Comparison of ENCODE assay signal across 8 cellular contexts in genomic region chr1:23166854-23167253, GRCh38. TPM values are rescaled to one million over a fixed set of nuclear protein-coding genes. Genes with fewer than 3 reads are reported as not detected.
A peak's percentile ranks its signal among the peaks of the same experiment; 100 is the strongest.
DNase-seq lines count a peak whose midpoint lies in the region; ATAC-seq and TF ChIP-seq lines count a peak whose summit lies in the region.

No MANE protein-coding gene starts in this region.

- peak overlapping the region; percentile 92 for H3K4me3 Mint-ChIP-seq in neural progenitor cell

- H3K27ac Mint-ChIP-seq in neural progenitor cell: peak overlapping the region; percentile 78

- peaks cover 21% of the 10 kb centered on the region for H3K4me1 Mint-ChIP-seq in neural progenitor cell

- peaks cover 58 to 62% (median 62%) of the 10 kb centered on the region in 11 experiments for H4K20me1 ChIP-seq in BLaER1 treated with 17β-estradiol and CSF1 and Interleukin-3, amounts not matched to agents 10 nM and 100 nM
- peaks cover 6% of the 10 kb centered on the region for H4K20me1 ChIP-seq in OCI-LY3 (ENCODE audit: insufficient read depth, low read length)
- peaks cover 59% of the 10 kb centered on the region for H4K20me1 ChIP-seq in neural progenitor cell (ENCODE audit: low read depth)

- H2AFZ ChIP-seq in OCI-LY3 (ENCODE audit: low read depth, low read length) (no peak overlapping the region), neural progenitor cell (replicated peaks) (no peak overlapping the region)

- peaks cover 58 to 85% (median 79%) of the 10 kb centered on the region in 10 experiments for H3K4me1 ChIP-seq in BLaER1 treated with 17β-estradiol and CSF1 and Interleukin-3, amounts not matched to agents 10 nM and 100 nM
- H3K4me1 ChIP-seq in OCI-LY3 (ENCODE audit: low read length) (peaks cover 5% of the 10 kb centered on the region), endocrine pancreas (ENCODE audit: control insufficient read depth, insufficient read depth, low read length) (no peaks in the 10 kb centered on the region), neural progenitor cell (peaks cover 6% of the 10 kb centered on the region)

- peaks cover 0 to 54% (median 8%) of the 10 kb centered on the region in 11 experiments; a peak in 11 of 22 replicates for H3K36me3 ChIP-seq in BLaER1 treated with 17β-estradiol and CSF1 and Interleukin-3, amounts not matched to agents 10 nM and 100 nM
- H3K36me3 ChIP-seq in OCI-LY3 (replicated peaks; ENCODE audit: low read depth, low read length) (no peaks in the 10 kb centered on the region), endocrine pancreas (ENCODE audit: control insufficient read depth, insufficient read depth, low read length) (no peaks in the 10 kb centered on the region), neural progenitor cell (no peaks in the 10 kb centered on the region)

- no peak for ATAC-seq in HG02763 (IDR thresholded peaks at IDR 0.05; ENCODE audit: unreplicated experiment)

- H3K27me3 Mint-ChIP-seq in neural progenitor cell (ENCODE audit: insufficient read depth, low read depth): no peaks in the 10 kb centered on the region

- H3K4me2 ChIP-seq in BLaER1 treated with 17β-estradiol and CSF1 and Interleukin-3, amounts not matched to agents 10 nM and 100 nM: peak overlapping the region; percentile 81 to 98 (median 92)
- H3K4me2 ChIP-seq in OCI-LY3 (ENCODE audit: low read length): peak overlapping the region; percentile 91
- peak overlapping the region; percentile 85 for H3K4me2 ChIP-seq in neural progenitor cell

- peak overlapping the region; percentile 89 to 99 (median 98) for H3K9ac ChIP-seq in BLaER1 treated with 17β-estradiol and CSF1 and Interleukin-3, amounts not matched to agents 10 nM and 100 nM
- H3K9ac ChIP-seq in OCI-LY3 (ENCODE audit: low read length): no peak overlapping the region
- no peak overlapping the region for H3K9ac ChIP-seq in endocrine pancreas (ENCODE audit: control insufficient read depth, insufficient read depth, low read length)
- peak overlapping the region; percentile 46 for H3K9ac ChIP-seq in neural progenitor cell

- peak overlapping the region in 10 of 11 experiments; percentile 69 to 99 (median 96); a peak in 19 of 22 replicates for H3K27ac ChIP-seq in BLaER1 treated with 17β-estradiol and CSF1 and Interleukin-3, amounts not matched to agents 10 nM and 100 nM
- H3K27ac ChIP-seq in OCI-LY3 (ENCODE audit: low read length): no peak overlapping the region
- H3K27ac ChIP-seq in neural progenitor cell: no peak overlapping the region

- H3K4me3 ChIP-seq in BLaER1 treated with 17β-estradiol and CSF1 and Interleukin-3, amounts not matched to agents 10 nM and 100 nM: peak overlapping the region; percentile 75 to 97 (median 92)
- H3K4me3 ChIP-seq in OCI-LY3 (ENCODE audit: low read length): peak overlapping the region; percentile 86
- peak overlapping the region; percentile 62 for H3K4me3 ChIP-seq in endocrine pancreas (ENCODE audit: control insufficient read depth, insufficient read depth, low read length)
- peak overlapping the region; percentile 94 for H3K4me3 ChIP-seq in neural progenitor cell

- H3K27me3 ChIP-seq in BLaER1 treated with 17β-estradiol and CSF1 and Interleukin-3, amounts not matched to agents 10 nM and 100 nM: no peaks in the 10 kb centered on the region
- H3K27me3 ChIP-seq in OCI-LY3 (ENCODE audit: low read depth, low read length): no peaks in the 10 kb centered on the region
- no peaks in the 10 kb centered on the region for H3K27me3 ChIP-seq in endocrine pancreas (ENCODE audit: control insufficient read depth, insufficient read depth, low read length)
- no peaks in the 10 kb centered on the region for H3K27me3 ChIP-seq in neural progenitor cell

- TF ChIP-seq CTCF in OCI-LY3 (IDR thresholded peaks at IDR 0.05; ENCODE audit: low read depth, low read length) (no peak), neural progenitor cell (IDR thresholded peaks at IDR 0.05) (no peak)

- H3K79me2 ChIP-seq in OCI-LY3 (ENCODE audit: low read length) (peaks cover 10% of the 10 kb centered on the region), neural progenitor cell (ENCODE audit: low read depth) (peaks cover 59% of the 10 kb centered on the region)

- no peaks in the 10 kb centered on the region for H3K9me3 Mint-ChIP-seq in neural progenitor cell

- peaks cover 1% of the 10 kb centered on the region for H3K36me3 Mint-ChIP-seq in neural progenitor cell

- no peaks in the 10 kb centered on the region for H3K9me3 ChIP-seq in BLaER1 treated with 17β-estradiol and CSF1 and Interleukin-3, amounts not matched to agents 10 nM and 100 nM (replicated peaks in 1 of 11)
- H3K9me3 ChIP-seq in OCI-LY3 (ENCODE audit: insufficient read depth, low read length) (no peaks in the 10 kb centered on the region), endocrine pancreas (ENCODE audit: control insufficient read depth, low read length) (no peaks in the 10 kb centered on the region), neural progenitor cell (ENCODE audit: low read depth) (no peaks in the 10 kb centered on the region)

- peaks cover 15% of the 10 kb centered on the region for H3F3A ChIP-seq in neural progenitor cell (ENCODE audit: low read depth)

- DNase-seq in neural progenitor cell (ENCODE audit: low spot score) (no peak), DMS53 treated with DMSO at 0.1 percent for 48 hours (lab: John Stamatoyannopoulos, UW; ENCODE audit: unreplicated experiment) (no peak), kidney glomerular epithelial cell (lab: John Stamatoyannopoulos, UW) (no peak)
- DNase-seq in stimulated activated CD4-positive, alpha-beta T cell treated with anti-CD3 and anti-CD28 coated beads, Interleukin-2, amount 100 ng/mL, for 48 hours: no peak

RNA-seq across cellular contexts. Expression of gene LUZP1, which starts 1.8 kb away (rescaled TPM):
- 38.0 and 39.1 TPM in 2 replicates for total RNA-seq in neural progenitor cell (ENCODE audit: low replicate concordance)

RNA-seq across cellular contexts. Expression of gene HTR1D, which starts 50.4 kb away (rescaled TPM):
- total RNA-seq in neural progenitor cell (ENCODE audit: low replicate concordance): 1.1 and 2.0 TPM in 2 replicates

Comparison
In these comparisons a context has a peak if more than half of its experiments do, and no peak if none do; other contexts are left out.
1. H3K27ac ChIP-seq: peak in BLaER1 treated with 17β-estradiol and CSF1 and Interleukin-3, amounts not matched to agents 10 nM and 100 nM (10 of 11); none in OCI-LY3 (single experiment) and neural progenitor cell (single experiment).
2. H3K9ac ChIP-seq: peak in BLaER1 treated with 17β-estradiol and CSF1 and Interleukin-3, amounts not matched to agents 10 nM and 100 nM (11 of 11) and neural progenitor cell (single experiment); none in OCI-LY3 (single experiment) and endocrine pancreas (single experiment).
3. Peak in every context shown above with its lines, with median percentiles within 50 percentile points of each other: H3K4me2 ChIP-seq and H3K4me3 ChIP-seq.